In genomic region chr7:128903621-128904361, GRCh38 we compare ENCODE assay signal across 18 cellular contexts. TPM values are rescaled to one million over a fixed set of nuclear protein-coding genes. Genes with fewer than 3 reads are reported as not detected.
DNase-seq lines count a peak whose midpoint lies in the region; ATAC-seq, FAIRE-seq and TF ChIP-seq lines count a peak whose summit lies in the region.
"Had no signal": no experiment of that assay in that cellular context is flagged by ENCODE, and none has a peak within 500 bp of the region (broad histone marks: within the 10 kb centered on the region; RNA-seq: fewer than 3 reads in every experiment).

No MANE protein-coding gene starts in this region.

- peak; percentile 61 for DNase-seq in Caki2 (ENCODE audit: low read depth)
- peak; percentile 13 for DNase-seq in H9
- peak in 1 of 2 experiments; percentile 37 for DNase-seq in H1 (ENCODE audit: low read depth in 1 of 2, low spot score in 2 of 2)
- DNase-seq in omental fat pad (ENCODE audit: low spot score): no peak
- no peak for DNase-seq in A172 (ENCODE audit: low spot score)
- DNase-seq: activated CD4-positive, alpha-beta T cell treated with anti-CD3 and anti-CD28 coated beads, Interleukin-2, amount 50 U/mL, for 48 hours; activated effector memory CD4-positive, alpha-beta T cell treated with anti-CD3 and anti-CD28 coated beads, Interleukin-2, amount 50 U/mL, for 16 hours; NCI-H1436 treated with DMSO at 0.1 percent for 48 hours; stimulated activated CD4-positive, alpha-beta T cell treated with anti-CD3 and anti-CD28 coated beads, Interleukin-4, amount 100 ng/mL, for 1 hour had no signal

- TF ChIP-seq POLR2A in H1 (IDR thresholded peaks at IDR 0.05; ENCODE audit: control extremely low read depth in 1 of 2, low read depth in 2 of 2, low read length in 2 of 2): no peak

- H3K23ac ChIP-seq in H9 (ENCODE audit: insufficient read length, low read depth, low read length) (no peak overlapping the region), H1 (ENCODE audit: insufficient read length) (no peak overlapping the region)

- TF ChIP-seq RAD21 in H1 (IDR thresholded peaks at IDR 0.05 in 1 of 2, conservative IDR thresholded peaks at IDR 0.05 in 1 of 2; ENCODE audit: low read depth in 2 of 2, low read length in 2 of 2): no peak

- H2AK5ac ChIP-seq in H9 (ENCODE audit: insufficient read length, low read length) (no peak overlapping the region), H1 (ENCODE audit: low read depth, low read length) (no peak overlapping the region)

- no peak overlapping the region for H3K18ac ChIP-seq in H9 (ENCODE audit: insufficient read length, low read depth, low read length)
- H3K18ac ChIP-seq in H1 (ENCODE audit: extremely low read depth, low read length): no peak overlapping the region

- H3K4me1 ChIP-seq in H9 (ENCODE audit: insufficient read depth, low read length) (no peaks in the 10 kb centered on the region), H1 (replicated peaks in 1 of 4; ENCODE audit: control insufficient read depth in 3 of 4, insufficient read depth in 4 of 4, low read length in 3 of 4) (peaks cover 0 to 2% (median 0%) of the 10 kb centered on the region in 4 experiments; a peak in 2 of 7 replicates)
- H3K4me1 ChIP-seq: prostate gland had no signal

- H2AFZ ChIP-seq in H9 (ENCODE audit: low read length) (no peak overlapping the region), H1 (ENCODE audit: low read length) (no peak overlapping the region; the same call in 1 of the 2 replicates)

- H2BK5ac ChIP-seq in H9 (ENCODE audit: insufficient read length, low read length) (no peak overlapping the region), H1 (ENCODE audit: low read depth, low read length) (no peak overlapping the region)

- peaks cover 6% of the 10 kb centered on the region for H3K27me3 Mint-ChIP-seq in H9 (ENCODE audit: low read depth)

- no peak overlapping the region for H3K14ac ChIP-seq in H9 (ENCODE audit: insufficient read depth, low read length)
- H3K14ac ChIP-seq in H1 (ENCODE audit: insufficient read length): no peak overlapping the region

- H3K56ac ChIP-seq in H9 (ENCODE audit: insufficient read length, low read depth, low read length) (no peak overlapping the region), H1 (replicated peaks; ENCODE audit: insufficient read length, low read depth, low read length) (no peak overlapping the region)

- WGBS in H9 (ENCODE audit: extremely low coverage, insufficient read length, low lambda C conversion rate): no CpG with 5 or more reads among the region's 14 CpGs
- WGBS in H1 (ENCODE audit: extremely low coverage in 1 of 2, insufficient coverage in 1 of 2, insufficient read length in 1 of 2, insufficient replicate concordance in 2 of 2, low coverage in 1 of 2, low lambda C conversion rate in 2 of 2, missing lambda C conversion rate in 1 of 2), 2 experiments: 91% methylated on average over 10 of the region's 14 CpGs; no CpG with 5 or more reads in 1 of the 2 experiments

- no peaks in the 10 kb centered on the region for H3K9me3 ChIP-seq in H9 (ENCODE audit: control insufficient read depth, low read depth, low read length)
- H3K9me3 ChIP-seq in H1 (ENCODE audit: insufficient read depth in 2 of 2, low read depth in 1 of 2, low read length in 1 of 2): peaks cover 3 to 9% of the 10 kb centered on the region in 2 experiments; a peak in 2 of 4 replicates
- H3K9me3 ChIP-seq: prostate gland had no signal

- H3K79me1 ChIP-seq in H9 (ENCODE audit: insufficient read depth, low read depth, low read length, poor library complexity, severe bottlenecking) (no peaks in the 10 kb centered on the region), H1 (ENCODE audit: low read depth, low read length) (no peaks in the 10 kb centered on the region)

- H3K9ac ChIP-seq in H9 (ENCODE audit: extremely low read depth, insufficient read length, low read length) (no peak overlapping the region), H1 (replicated peaks in 1 of 4; ENCODE audit: extremely low read depth in 1 of 4, low read depth in 3 of 4, low read length in 3 of 4) (no peak overlapping the region)

- H3K36me3 ChIP-seq in H1 (ENCODE audit: control insufficient read depth in 2 of 4, insufficient read depth in 4 of 4, low read length in 3 of 4): no peaks in the 10 kb centered on the region
- H3K36me3 ChIP-seq: prostate gland, stomach had no signal

- POLR2A ChIA-PET in H1 (lab: Charles Lee; ENCODE audit: partially characterized antibody): no interaction called here

- no peak overlapping the region for H2BK20ac ChIP-seq in H9 (ENCODE audit: low read depth, low read length, poor library complexity, severe bottlenecking)
- H2BK20ac ChIP-seq in H1 (ENCODE audit: low read length): no peak overlapping the region

- ATAC-seq in omental fat pad (ENCODE audit: low FRiP score) (peak; percentile 17), GM21367 (IDR thresholded peaks at IDR 0.05; ENCODE audit: unreplicated experiment) (no peak), HG03135 (IDR thresholded peaks at IDR 0.05; ENCODE audit: unreplicated experiment) (no peak), GM19463 (IDR thresholded peaks at IDR 0.05; ENCODE audit: unreplicated experiment) (no peak)

- H3K23me2 ChIP-seq in H9 (ENCODE audit: insufficient read length, low read depth, low read length, poor library complexity, severe bottlenecking) (no peaks in the 10 kb centered on the region), H1 (ENCODE audit: low read depth, low read length) (no peaks in the 10 kb centered on the region)

- H3K9me3 Mint-ChIP-seq in H9: peaks cover 0 to 7% of the 10 kb centered on the region in 2 experiments; a peak in 2 of 5 replicates
- H3K9me3 Mint-ChIP-seq: T-helper 2 cell treated with Interferon-gamma antibody and Interleukin-4, amounts not matched to agents 5 μg/mL and 100 μg/mL, for 36 hours had no signal

- FAIRE-seq in H1 (lab: Jason Lieb, UNC): no peak
- FAIRE-seq: small intestine had no signal

- H2BK120ac ChIP-seq in H9 (ENCODE audit: low read depth, low read length, poor library complexity, severe bottlenecking) (no peak overlapping the region), H1 (replicated peaks; ENCODE audit: low read depth, low read length) (no peak overlapping the region)

- H3K27ac ChIP-seq in H9 (ENCODE audit: insufficient read length, low read depth, low read length) (no peak overlapping the region), H1 (ENCODE audit: low read depth, low read length) (no peak overlapping the region)
- H3K27ac ChIP-seq: coronary artery, prostate gland, stomach had no signal

- peaks cover 3% of the 10 kb centered on the region in 2 experiments; a peak in 3 of 4 replicates for H3K4me1 Mint-ChIP-seq in H9

- H2BK15ac ChIP-seq in H9 (ENCODE audit: low read depth, low read length) (no peak overlapping the region), H1 (ENCODE audit: low read length) (no peak overlapping the region)

- peaks cover 15 to 21% (median 19%) of the 10 kb centered on the region in 3 experiments; a peak in 6 of 7 replicates for H3K36me3 Mint-ChIP-seq in H9 (ENCODE audit: insufficient read depth in 1 of 3, low read depth in 3 of 3)

- H2BK12ac ChIP-seq in H9 (ENCODE audit: insufficient read length, low read depth, low read length) (no peak overlapping the region), H1 (ENCODE audit: low read depth, low read length) (peak overlapping the region; percentile 29; the same call in 1 of the 2 replicates)

- H3K4me3 Mint-ChIP-seq in H9: no peak overlapping the region; a peak in 1 of 5 replicates
- H3K4me3 Mint-ChIP-seq: T-helper 2 cell treated with Interferon-gamma antibody and Interleukin-4, amounts not matched to agents 5 μg/mL and 100 μg/mL, for 36 hours had no signal

- H4K91ac ChIP-seq in H9 (ENCODE audit: insufficient read length, low read depth, low read length): no peak overlapping the region
- H4K91ac ChIP-seq in H1 (replicated peaks; ENCODE audit: insufficient read length, low read length): no peak overlapping the region

- H3K4me3 ChIP-seq in H1 (ENCODE audit: extremely low read depth in 1 of 4, insufficient read depth in 2 of 4, low read depth in 3 of 4, low read length in 4 of 4): no peak overlapping the region
- H3K4me3 ChIP-seq: coronary artery, prostate gland, stomach had no signal

- H3K79me2 ChIP-seq in H9 (ENCODE audit: insufficient read depth, low read length) (no peaks in the 10 kb centered on the region), H1 (ENCODE audit: control insufficient read depth in 1 of 2, insufficient read depth in 2 of 2, low read length in 2 of 2) (no peaks in the 10 kb centered on the region)

- H4K20me1 ChIP-seq in H9 (ENCODE audit: control insufficient read depth, insufficient read depth, insufficient read length) (no peaks in the 10 kb centered on the region), H1 (replicated peaks in 1 of 2; ENCODE audit: control insufficient read depth in 1 of 2, insufficient read depth in 2 of 2, low read length in 2 of 2) (no peaks in the 10 kb centered on the region)

- H4K8ac ChIP-seq in H9 (replicated peaks; ENCODE audit: insufficient read length, low read depth, low read length) (no peak overlapping the region), H1 (ENCODE audit: extremely low read depth, insufficient read depth, low read length) (peak overlapping the region; percentile 68; the same call in 1 of the 2 replicates)

- H3K4ac ChIP-seq in H9 (ENCODE audit: low read depth, low read length) (no peak overlapping the region), H1 (replicated peaks; ENCODE audit: insufficient read length, low read depth, low read length) (no peak overlapping the region)

- no peak for TF ChIP-seq EP300 in H1 (IDR thresholded peaks at IDR 0.05; ENCODE audit: borderline replicate concordance in 1 of 2, low read depth in 2 of 2, low read length in 2 of 2)

- H4K5ac ChIP-seq in H9 (ENCODE audit: insufficient read length, low read depth, low read length) (no peak overlapping the region), H1 (ENCODE audit: insufficient read length, low read depth, low read length) (no peak overlapping the region)

- in situ Hi-C loops in Caki2 (cut with HindIII; ENCODE audit: low pct_unique_long_range_greater_than_20kb, low sequenced_read_pairs): no loop called here

- H3K4me2 ChIP-seq in H9 (ENCODE audit: insufficient read depth, insufficient read length, low read length): no peak overlapping the region
- no peak overlapping the region for H3K4me2 ChIP-seq in H1 (ENCODE audit: insufficient read depth in 1 of 2, low read depth in 2 of 2, low read length in 2 of 2)

- CTCF ChIA-PET in H1 (lab: Charles Lee; ENCODE audit: partially characterized antibody): interaction anchor here (0.5 to 2.7 kb wide), 23 partner anchors 7 to 463 kb away, joined by 3 to 20 read pairs (median 4); partner anchors contain the start of gene KCP

- no peak for TF ChIP-seq CTCF in H9 (conservative IDR thresholded peaks at IDR 0.05)
- no peak for TF ChIP-seq CTCF in H1 (IDR thresholded peaks at IDR 0.05; ENCODE audit: control extremely low read depth in 1 of 3, insufficient read depth in 1 of 3, low read depth in 1 of 3, low read length in 3 of 3)
- TF ChIP-seq CTCF in omental fat pad (IDR thresholded peaks at IDR 0.05): no peak

- H3K27me3 ChIP-seq in H9 (ENCODE audit: insufficient read depth, low read length) (no peaks in the 10 kb centered on the region), H1 (replicated peaks in 1 of 4; ENCODE audit: control insufficient read depth in 3 of 4, extremely low read depth in 1 of 4, insufficient read depth in 3 of 4, low read length in 3 of 4) (peaks cover 0 to 4% (median 2%) of the 10 kb centered on the region in 4 experiments; a peak in 4 of 7 replicates)

- H3K27ac Mint-ChIP-seq in H9: no peak overlapping the region
- H3K27ac Mint-ChIP-seq: T-helper 2 cell treated with Interferon-gamma antibody and Interleukin-4, amounts not matched to agents 5 μg/mL and 100 μg/mL, for 36 hours had no signal

- H3T11ph ChIP-seq in H9 (ENCODE audit: low read length): no peak overlapping the region

RNA-seq across cellular contexts. Expression of gene KCP, which starts 6.7 kb away (rescaled TPM):
- 2.1 and 5.1 TPM in 2 replicates for total RNA-seq in Caki2 (2014; rRNA removed; shearing (Covaris generic); ENCODE audit: low replicate concordance)
- total RNA-seq in H9 (2021) (4.8 and 5.3 TPM in 2 replicates), omental fat pad (1 to 10 TPM in 2 of 4 donors, under 1 TPM in 2; 0.46 to 3.3 (median 1.2) TPM)
- 1.8 and 2.0 TPM in 2 replicates for total RNA-seq in H1 (2021; fragmentation: NEBNext Ultra II Directional; extraction: Animal tissue kit (Norgen Biotek cat#: 25700))
- 1.3 and 2.1 TPM in 2 replicates for polyA plus RNA-seq in H1 (2011; rRNA removed)
- polyA plus RNA-seq in H1 (2011; cell fraction: cytosol; rRNA removed): 1.6 TPM
- 8.1 TPM for polyA plus RNA-seq in H1 (2011; cell fraction: nucleus; rRNA removed)
- polyA plus RNA-seq in H1 (2012, experiment 1 of 2): 1.1 to 2.3 TPM (median 1.6 TPM) in 4 replicates
- 0.51 TPM for polyA plus RNA-seq in H1 (2012, experiment 2 of 2)
- 1.8 TPM for polyA plus RNA-seq in H1 (2013, experiment 1 of 2)
- polyA plus RNA-seq in H1 (2013, experiment 2 of 2): 1.5 TPM
- polyA minus RNA-seq in H1 (2011; rRNA and poly(A)+ RNA removed): 1.1 and 1.4 TPM in 2 replicates
- 0.59 TPM for polyA minus RNA-seq in H1 (2011; cell fraction: cytosol; rRNA and poly(A)+ RNA removed)
- 4.3 TPM for polyA minus RNA-seq in H1 (2011; cell fraction: nucleus; rRNA and poly(A)+ RNA removed)
- total RNA-seq in A172 (2014; rRNA removed; shearing (Covaris generic)): 0.21 and 0.26 TPM in 2 replicates

RNA-seq across cellular contexts. Expression of gene IRF5, which starts 33.9 kb away (rescaled TPM):
- 73.4 and 92.1 TPM in 2 replicates for total RNA-seq in Caki2 (2014; rRNA removed; shearing (Covaris generic); ENCODE audit: low replicate concordance)
- total RNA-seq in H9 (2021) (0.70 and 0.74 TPM in 2 replicates), omental fat pad (10 to 100 TPM in 3 of 4 donors, 1 to 10 TPM in 1; 5.3 to 23.9 (median 18.8) TPM)
- total RNA-seq in H1 (2021; fragmentation: NEBNext Ultra II Directional; extraction: Animal tissue kit (Norgen Biotek cat#: 25700)): 0.28 and 0.75 TPM in 2 replicates
- polyA plus RNA-seq in H1 (2011; rRNA removed): 1.1 and 1.5 TPM in 2 replicates
- polyA plus RNA-seq in H1 (2011; cell fraction: cytosol; rRNA removed): 1.5 TPM
- 2.5 TPM for polyA plus RNA-seq in H1 (2011; cell fraction: nucleus; rRNA removed)
- polyA plus RNA-seq in H1 (2012, experiment 1 of 2): 0.93 to 1.4 TPM (median 1.2 TPM) in 4 replicates
- polyA plus RNA-seq in H1 (2012, experiment 2 of 2): 1.7 TPM
- polyA plus RNA-seq in H1 (2013, experiment 1 of 2): 0.55 TPM
- 0.44 TPM for polyA plus RNA-seq in H1 (2013, experiment 2 of 2)
- 0.83 and 1.8 TPM in 2 replicates for polyA minus RNA-seq in H1 (2011; rRNA and poly(A)+ RNA removed)
- 1.2 TPM for polyA minus RNA-seq in H1 (2011; cell fraction: cytosol; rRNA and poly(A)+ RNA removed)
- 1.1 TPM for polyA minus RNA-seq in H1 (2011; cell fraction: nucleus; rRNA and poly(A)+ RNA removed)
- total RNA-seq in A172 (2014; rRNA removed; shearing (Covaris generic)): 17.4 and 20.8 TPM in 2 replicates
- polyA plus RNA-seq: neural cell had no signal

RNA-seq across cellular contexts. Expression of gene ATP6V1F, which starts 41.1 kb away (rescaled TPM):
- total RNA-seq in Caki2 (2014; rRNA removed; shearing (Covaris generic); ENCODE audit: low replicate concordance): 168 and 191 TPM in 2 replicates
- total RNA-seq in H9 (2021) (115 and 117 TPM in 2 replicates), omental fat pad (100 to 1,000 TPM in 3 of 4 donors, 10 to 100 TPM in 1; 86.7 to 186 (median 133) TPM)
- total RNA-seq in H1 (2021; fragmentation: NEBNext Ultra II Directional; extraction: Animal tissue kit (Norgen Biotek cat#: 25700)): 104 TPM in 2 replicates
- 318 and 344 TPM in 2 replicates for polyA plus RNA-seq in H1 (2011; rRNA removed)
- polyA plus RNA-seq in H1 (2011; cell fraction: cytosol; rRNA removed): 227 TPM
- polyA plus RNA-seq in H1 (2011; cell fraction: nucleus; rRNA removed): 147 TPM
- polyA plus RNA-seq in H1 (2012, experiment 1 of 2): 165 to 195 TPM (median 180 TPM) in 4 replicates
- 412 TPM for polyA plus RNA-seq in H1 (2012, experiment 2 of 2)
- 164 TPM for polyA plus RNA-seq in H1 (2013, experiment 1 of 2)
- polyA plus RNA-seq in H1 (2013, experiment 2 of 2): 168 TPM
- 36.9 and 39.0 TPM in 2 replicates for polyA minus RNA-seq in H1 (2011; rRNA and poly(A)+ RNA removed)
- polyA minus RNA-seq in H1 (2011; cell fraction: cytosol; rRNA and poly(A)+ RNA removed): 25.6 TPM
- 35.3 TPM for polyA minus RNA-seq in H1 (2011; cell fraction: nucleus; rRNA and poly(A)+ RNA removed)
- 157 and 171 TPM in 2 replicates for total RNA-seq in A172 (2014; rRNA removed; shearing (Covaris generic))

Comparison
In these comparisons a context has a peak if more than half of its experiments do, and no peak if none do; other contexts are left out.
1. DNase-seq: peak in Caki2 (single experiment) and H9 (single experiment); none in omental fat pad (single experiment) and A172 (single experiment).